ENCODE assay signal across 12 cellular contexts in genomic region chr3:25584011-25584789, GRCh38.
"Had no signal": no experiment of that assay in that cellular context is flagged by ENCODE, and none has a peak within 500 bp of the region (broad histone marks: within the 10 kb centered on the region; RNA-seq: fewer than 3 reads in every experiment).

No MANE protein-coding gene starts in this region.

- DNase-seq: activated CD4-positive, alpha-beta T cell treated with anti-CD3 and anti-CD28 coated beads, Interleukin-2, amount 50 U/mL, for 48 hours; activated gamma-delta T cell; left ventricle myocardium superior; naive thymus-derived CD8-positive, alpha-beta T cell; stimulated activated naive CD8-positive, alpha-beta T cell treated with anti-CD3 and anti-CD28 coated beads, Interleukin-15, amount 100 ng/mL, for 72 hours; transverse colon; uterus had no signal

- H3K9me3 Mint-ChIP-seq: activated naive CD4-positive, alpha-beta T cell treated with anti-CD3 and anti-CD28 coated beads, Interleukin-2, amount 50 U/mL, for 24 hours; memory B cell; naive thymus-derived CD8-positive, alpha-beta T cell; T-helper 2 cell treated with Interferon-gamma antibody and Interleukin-4, amounts not matched to agents 5 μg/mL and 100 μg/mL, for 36 hours had no signal

- H3K27ac Mint-ChIP-seq: activated naive CD4-positive, alpha-beta T cell treated with anti-CD3 and anti-CD28 coated beads, Interleukin-2, amount 50 U/mL, for 24 hours; memory B cell; stimulated activated naive CD8-positive, alpha-beta T cell treated with anti-CD3 and anti-CD28 coated beads, Interleukin-15, amount 100 ng/mL, for 72 hours; T-helper 2 cell treated with Interferon-gamma antibody and Interleukin-4, amounts not matched to agents 5 μg/mL and 100 μg/mL, for 36 hours had no signal

- H3K27me3 Mint-ChIP-seq: activated naive CD4-positive, alpha-beta T cell treated with anti-CD3 and anti-CD28 coated beads, Interleukin-2, amount 50 U/mL, for 24 hours; stimulated activated naive CD8-positive, alpha-beta T cell treated with anti-CD3 and anti-CD28 coated beads, Interleukin-15, amount 100 ng/mL, for 72 hours had no signal

- H3K4me3 ChIP-seq: suprapubic skin, transverse colon, uterus had no signal

- ATAC-seq: left ventricle myocardium superior; naive thymus-derived CD8-positive, alpha-beta T cell; stimulated activated naive CD8-positive, alpha-beta T cell treated with anti-CD3 and anti-CD28 coated beads, Interleukin-15, amount 100 ng/mL, for 72 hours had no signal

- H3K36me3 ChIP-seq: neutrophil, suprapubic skin, transverse colon, uterus had no signal

- H3K4me1 ChIP-seq: suprapubic skin, transverse colon, uterus had no signal

- H3K36me3 Mint-ChIP-seq: activated naive CD4-positive, alpha-beta T cell treated with anti-CD3 and anti-CD28 coated beads, Interleukin-2, amount 50 U/mL, for 24 hours; memory B cell; naive thymus-derived CD8-positive, alpha-beta T cell had no signal

- H3K9me3 ChIP-seq: neutrophil, suprapubic skin, transverse colon, uterus had no signal

- H3K4me1 Mint-ChIP-seq: activated naive CD4-positive, alpha-beta T cell treated with anti-CD3 and anti-CD28 coated beads, Interleukin-2, amount 50 U/mL, for 24 hours; memory B cell; naive thymus-derived CD8-positive, alpha-beta T cell; stimulated activated naive CD8-positive, alpha-beta T cell treated with anti-CD3 and anti-CD28 coated beads, Interleukin-15, amount 100 ng/mL, for 72 hours had no signal

- H3K27me3 ChIP-seq: neutrophil, suprapubic skin, transverse colon, uterus had no signal

- H3K4me3 Mint-ChIP-seq: activated naive CD4-positive, alpha-beta T cell treated with anti-CD3 and anti-CD28 coated beads, Interleukin-2, amount 50 U/mL, for 24 hours; memory B cell; naive thymus-derived CD8-positive, alpha-beta T cell; stimulated activated naive CD8-positive, alpha-beta T cell treated with anti-CD3 and anti-CD28 coated beads, Interleukin-15, amount 100 ng/mL, for 72 hours; T-helper 2 cell treated with Interferon-gamma antibody and Interleukin-4, amounts not matched to agents 5 μg/mL and 100 μg/mL, for 36 hours had no signal

- H3K27ac ChIP-seq: neutrophil, suprapubic skin, transverse colon, uterus had no signal
